ENCODE assay signal across 1 cellular context in genomic region chr1:67685558-67686271, GRCh38.
TF ChIP-seq lines count a peak whose summit lies in the region.

No MANE protein-coding gene starts in this region.

TF ChIP-seq in HEK293, 187 proteins besides CTCF, POLR2A, EP300 and RAD21 (continued from another document):
- TF ChIP-seq, protein P1, sequence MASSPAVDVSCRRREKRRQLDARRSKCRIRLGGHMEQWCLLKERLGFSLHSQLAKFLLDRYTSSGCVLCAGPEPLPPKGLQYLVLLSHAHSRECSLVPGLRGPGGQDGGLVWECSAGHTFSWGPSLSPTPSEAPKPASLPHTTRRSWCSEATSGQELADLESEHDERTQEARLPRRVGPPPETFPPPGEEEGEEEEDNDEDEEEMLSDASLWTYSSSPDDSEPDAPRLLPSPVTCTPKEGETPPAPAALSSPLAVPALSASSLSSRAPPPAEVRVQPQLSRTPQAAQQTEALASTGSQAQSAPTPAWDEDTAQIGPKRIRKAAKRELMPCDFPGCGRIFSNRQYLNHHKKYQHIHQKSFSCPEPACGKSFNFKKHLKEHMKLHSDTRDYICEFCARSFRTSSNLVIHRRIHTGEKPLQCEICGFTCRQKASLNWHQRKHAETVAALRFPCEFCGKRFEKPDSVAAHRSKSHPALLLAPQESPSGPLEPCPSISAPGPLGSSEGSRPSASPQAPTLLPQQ (tag by site-specific recombination; IDR thresholded peaks at IDR 0.05): peak; percentile 15; the same call in 1 of the 2 replicates
- TF ChIP-seq, protein P2, sequence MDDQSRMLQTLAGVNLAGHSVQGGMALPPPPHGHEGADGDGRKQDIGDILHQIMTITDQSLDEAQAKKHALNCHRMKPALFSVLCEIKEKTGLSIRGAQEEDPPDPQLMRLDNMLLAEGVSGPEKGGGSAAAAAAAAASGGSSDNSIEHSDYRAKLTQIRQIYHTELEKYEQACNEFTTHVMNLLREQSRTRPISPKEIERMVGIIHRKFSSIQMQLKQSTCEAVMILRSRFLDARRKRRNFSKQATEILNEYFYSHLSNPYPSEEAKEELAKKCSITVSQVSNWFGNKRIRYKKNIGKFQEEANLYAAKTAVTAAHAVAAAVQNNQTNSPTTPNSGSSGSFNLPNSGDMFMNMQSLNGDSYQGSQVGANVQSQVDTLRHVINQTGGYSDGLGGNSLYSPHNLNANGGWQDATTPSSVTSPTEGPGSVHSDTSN (CRISPR knock-in tag; IDR thresholded peaks at IDR 0.05): peak; percentile 12
- TF ChIP-seq SP3 (tag by site-specific recombination; IDR thresholded peaks at IDR 0.05) (no peak), ZNF529 (tag by site-specific recombination; IDR thresholded peaks at IDR 0.05; ENCODE audit: insufficient replicate concordance) (no peak), SP2 (tag by site-specific recombination; IDR thresholded peaks at IDR 0.05) (peak; percentile 35; the same call in 1 of the 2 replicates), GLIS2 (tag by site-specific recombination; IDR thresholded peaks at IDR 0.05) (peak; percentile 99), ZNF76 (tag by site-specific recombination; IDR thresholded peaks at IDR 0.05; ENCODE audit: borderline replicate concordance, low read depth) (peak; percentile 80), GFI1B (tag by site-specific recombination; IDR thresholded peaks at IDR 0.05) (no peak), KLF16 (tag by site-specific recombination; IDR thresholded peaks at IDR 0.05) (0 out of 2 replicates have a peak, but pooled peaks have one; percentile 38), OSR2 (tag by site-specific recombination; IDR thresholded peaks at IDR 0.05) (no peak), ZNF146 (tag by site-specific recombination; IDR thresholded peaks at IDR 0.05) (0 out of 2 replicates have a peak, but pooled peaks have one; percentile 12), SETDB1 (IDR thresholded peaks at IDR 0.05; ENCODE audit: insufficient read length, low read length) (no peak), ZSCAN16 (tag by site-specific recombination; IDR thresholded peaks at IDR 0.05) (0 out of 2 replicates have a peak, but pooled peaks have one; percentile 11), ZSCAN5A (tag by site-specific recombination; IDR thresholded peaks at IDR 0.05) (0 out of 2 replicates have a peak, but pooled peaks have one; percentile 17), ZNF768 (tag by site-specific recombination; IDR thresholded peaks at IDR 0.05) (peak; percentile 7; the same call in 1 of the 2 replicates), KLF9 (tag by site-specific recombination; IDR thresholded peaks at IDR 0.05; ENCODE audit: low read depth) (peak; percentile 95), ZNF174 (tag by site-specific recombination; IDR thresholded peaks at IDR 0.05) (no peak), ZFP69B (tag by site-specific recombination; IDR thresholded peaks at IDR 0.05) (peak; percentile 62), ZNF335 (tag by site-specific recombination; conservative IDR thresholded peaks at IDR 0.05) (peak; percentile 49), ZNF560 (tag by site-specific recombination; IDR thresholded peaks at IDR 0.05; ENCODE audit: borderline replicate concordance) (no peak), GLIS1 (tag by site-specific recombination; IDR thresholded peaks at IDR 0.05) (peak; percentile 54), ZBTB20 (tag by site-specific recombination; IDR thresholded peaks at IDR 0.05) (peak; percentile 51; the same call in 1 of the 2 replicates), ZNF423 (tag by site-specific recombination; IDR thresholded peaks at IDR 0.05) (0 out of 2 replicates have a peak, but pooled peaks have one; percentile 57), BCL11A (tag by site-specific recombination; IDR thresholded peaks at IDR 0.05; ENCODE audit: low read depth) (peak; percentile 45; the same call in 1 of the 2 replicates), ZBTB26 (tag by site-specific recombination; optimal IDR thresholded peaks at IDR 0.05) (peak; percentile 88), ZFP41 (tag by site-specific recombination; IDR thresholded peaks at IDR 0.05; ENCODE audit: borderline replicate concordance) (peak; percentile 19; the same call in 1 of the 2 replicates)
- TF ChIP-seq, protein P3, sequence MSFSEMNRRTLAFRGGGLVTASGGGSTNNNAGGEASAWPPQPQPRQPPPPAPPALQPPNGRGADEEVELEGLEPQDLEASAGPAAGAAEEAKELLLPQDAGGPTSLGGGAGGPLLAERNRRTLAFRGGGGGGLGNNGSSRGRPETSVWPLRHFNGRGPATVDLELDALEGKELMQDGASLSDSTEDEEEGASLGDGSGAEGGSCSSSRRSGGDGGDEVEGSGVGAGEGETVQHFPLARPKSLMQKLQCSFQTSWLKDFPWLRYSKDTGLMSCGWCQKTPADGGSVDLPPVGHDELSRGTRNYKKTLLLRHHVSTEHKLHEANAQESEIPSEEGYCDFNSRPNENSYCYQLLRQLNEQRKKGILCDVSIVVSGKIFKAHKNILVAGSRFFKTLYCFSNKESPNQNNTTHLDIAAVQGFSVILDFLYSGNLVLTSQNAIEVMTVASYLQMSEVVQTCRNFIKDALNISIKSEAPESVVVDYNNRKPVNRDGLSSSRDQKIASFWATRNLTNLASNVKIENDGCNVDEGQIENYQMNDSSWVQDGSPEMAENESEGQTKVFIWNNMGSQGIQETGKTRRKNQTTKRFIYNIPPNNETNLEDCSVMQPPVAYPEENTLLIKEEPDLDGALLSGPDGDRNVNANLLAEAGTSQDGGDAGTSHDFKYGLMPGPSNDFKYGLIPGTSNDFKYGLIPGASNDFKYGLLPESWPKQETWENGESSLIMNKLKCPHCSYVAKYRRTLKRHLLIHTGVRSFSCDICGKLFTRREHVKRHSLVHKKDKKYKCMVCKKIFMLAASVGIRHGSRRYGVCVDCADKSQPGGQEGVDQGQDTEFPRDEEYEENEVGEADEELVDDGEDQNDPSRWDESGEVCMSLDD (tag by site-specific recombination; IDR thresholded peaks at IDR 0.05): peak; percentile 92
- TF ChIP-seq, protein P4, sequence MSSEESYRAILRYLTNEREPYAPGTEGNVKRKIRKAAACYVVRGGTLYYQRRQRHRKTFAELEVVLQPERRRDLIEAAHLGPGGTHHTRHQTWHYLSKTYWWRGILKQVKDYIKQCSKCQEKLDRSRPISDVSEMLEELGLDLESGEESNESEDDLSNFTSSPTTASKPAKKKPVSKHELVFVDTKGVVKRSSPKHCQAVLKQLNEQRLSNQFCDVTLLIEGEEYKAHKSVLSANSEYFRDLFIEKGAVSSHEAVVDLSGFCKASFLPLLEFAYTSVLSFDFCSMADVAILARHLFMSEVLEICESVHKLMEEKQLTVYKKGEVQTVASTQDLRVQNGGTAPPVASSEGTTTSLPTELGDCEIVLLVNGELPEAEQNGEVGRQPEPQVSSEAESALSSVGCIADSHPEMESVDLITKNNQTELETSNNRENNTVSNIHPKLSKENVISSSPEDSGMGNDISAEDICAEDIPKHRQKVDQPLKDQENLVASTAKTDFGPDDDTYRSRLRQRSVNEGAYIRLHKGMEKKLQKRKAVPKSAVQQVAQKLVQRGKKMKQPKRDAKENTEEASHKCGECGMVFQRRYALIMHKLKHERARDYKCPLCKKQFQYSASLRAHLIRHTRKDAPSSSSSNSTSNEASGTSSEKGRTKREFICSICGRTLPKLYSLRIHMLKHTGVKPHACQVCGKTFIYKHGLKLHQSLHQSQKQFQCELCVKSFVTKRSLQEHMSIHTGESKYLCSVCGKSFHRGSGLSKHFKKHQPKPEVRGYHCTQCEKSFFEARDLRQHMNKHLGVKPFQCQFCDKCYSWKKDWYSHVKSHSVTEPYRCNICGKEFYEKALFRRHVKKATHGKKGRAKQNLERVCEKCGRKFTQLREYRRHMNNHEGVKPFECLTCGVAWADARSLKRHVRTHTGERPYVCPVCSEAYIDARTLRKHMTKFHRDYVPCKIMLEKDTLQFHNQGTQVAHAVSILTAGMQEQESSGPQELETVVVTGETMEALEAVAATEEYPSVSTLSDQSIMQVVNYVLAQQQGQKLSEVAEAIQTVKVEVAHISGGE (tag by site-specific recombination; conservative IDR thresholded peaks at IDR 0.05; ENCODE audit: low read depth): peak; percentile 43; the same call in 1 of the 2 replicates
- TF ChIP-seq, protein P5, sequence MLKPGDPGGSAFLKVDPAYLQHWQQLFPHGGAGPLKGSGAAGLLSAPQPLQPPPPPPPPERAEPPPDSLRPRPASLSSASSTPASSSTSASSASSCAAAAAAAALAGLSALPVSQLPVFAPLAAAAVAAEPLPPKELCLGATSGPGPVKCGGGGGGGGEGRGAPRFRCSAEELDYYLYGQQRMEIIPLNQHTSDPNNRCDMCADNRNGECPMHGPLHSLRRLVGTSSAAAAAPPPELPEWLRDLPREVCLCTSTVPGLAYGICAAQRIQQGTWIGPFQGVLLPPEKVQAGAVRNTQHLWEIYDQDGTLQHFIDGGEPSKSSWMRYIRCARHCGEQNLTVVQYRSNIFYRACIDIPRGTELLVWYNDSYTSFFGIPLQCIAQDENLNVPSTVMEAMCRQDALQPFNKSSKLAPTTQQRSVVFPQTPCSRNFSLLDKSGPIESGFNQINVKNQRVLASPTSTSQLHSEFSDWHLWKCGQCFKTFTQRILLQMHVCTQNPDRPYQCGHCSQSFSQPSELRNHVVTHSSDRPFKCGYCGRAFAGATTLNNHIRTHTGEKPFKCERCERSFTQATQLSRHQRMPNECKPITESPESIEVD (tag by site-specific recombination; IDR thresholded peaks at IDR 0.05): no peak
- TF ChIP-seq, protein P6, sequence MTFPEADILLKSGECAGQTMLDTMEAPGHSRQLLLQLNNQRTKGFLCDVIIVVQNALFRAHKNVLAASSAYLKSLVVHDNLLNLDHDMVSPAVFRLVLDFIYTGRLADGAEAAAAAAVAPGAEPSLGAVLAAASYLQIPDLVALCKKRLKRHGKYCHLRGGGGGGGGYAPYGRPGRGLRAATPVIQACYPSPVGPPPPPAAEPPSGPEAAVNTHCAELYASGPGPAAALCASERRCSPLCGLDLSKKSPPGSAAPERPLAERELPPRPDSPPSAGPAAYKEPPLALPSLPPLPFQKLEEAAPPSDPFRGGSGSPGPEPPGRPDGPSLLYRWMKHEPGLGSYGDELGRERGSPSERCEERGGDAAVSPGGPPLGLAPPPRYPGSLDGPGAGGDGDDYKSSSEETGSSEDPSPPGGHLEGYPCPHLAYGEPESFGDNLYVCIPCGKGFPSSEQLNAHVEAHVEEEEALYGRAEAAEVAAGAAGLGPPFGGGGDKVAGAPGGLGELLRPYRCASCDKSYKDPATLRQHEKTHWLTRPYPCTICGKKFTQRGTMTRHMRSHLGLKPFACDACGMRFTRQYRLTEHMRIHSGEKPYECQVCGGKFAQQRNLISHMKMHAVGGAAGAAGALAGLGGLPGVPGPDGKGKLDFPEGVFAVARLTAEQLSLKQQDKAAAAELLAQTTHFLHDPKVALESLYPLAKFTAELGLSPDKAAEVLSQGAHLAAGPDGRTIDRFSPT (tag by site-specific recombination; IDR thresholded peaks at IDR 0.05): peak; percentile 78
- TF ChIP-seq, protein P7, sequence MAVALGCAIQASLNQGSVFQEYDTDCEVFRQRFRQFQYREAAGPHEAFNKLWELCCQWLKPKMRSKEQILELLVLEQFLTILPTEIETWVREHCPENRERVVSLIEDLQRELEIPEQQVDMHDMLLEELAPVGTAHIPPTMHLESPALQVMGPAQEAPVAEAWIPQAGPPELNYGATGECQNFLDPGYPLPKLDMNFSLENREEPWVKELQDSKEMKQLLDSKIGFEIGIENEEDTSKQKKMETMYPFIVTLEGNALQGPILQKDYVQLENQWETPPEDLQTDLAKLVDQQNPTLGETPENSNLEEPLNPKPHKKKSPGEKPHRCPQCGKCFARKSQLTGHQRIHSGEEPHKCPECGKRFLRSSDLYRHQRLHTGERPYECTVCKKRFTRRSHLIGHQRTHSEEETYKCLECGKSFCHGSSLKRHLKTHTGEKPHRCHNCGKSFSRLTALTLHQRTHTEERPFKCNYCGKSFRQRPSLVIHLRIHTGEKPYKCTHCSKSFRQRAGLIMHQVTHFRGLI (tag by site-specific recombination; IDR thresholded peaks at IDR 0.05): no peak
